Comparison of ENCODE assay signal across 7 cellular contexts in genomic region chr19:4229179-4229931, GRCh38. TPM values are rescaled to one million over a fixed set of nuclear protein-coding genes. Genes with fewer than 3 reads are reported as not detected.
DNase-seq lines count a peak whose midpoint lies in the region; ATAC-seq and TF ChIP-seq lines count a peak whose summit lies in the region.

EBI3 (plus strand) TSS chr19:4229523; CDS start chr19:4229551, 28 bp downstream.

- H2AFZ ChIP-seq in PC-9: no peak within 1 kb of the TSS
- no peak within 1 kb of the TSS for H2AFZ ChIP-seq in osteoblast (ENCODE audit: low read length)

- POLR2A ChIA-PET in PC-9 (lab: Charles Lee; ENCODE audit: unreplicated experiment): interaction anchor here (0.6 kb wide), 1 partner anchor 306 kb away, joined by 6 read pairs; the partner anchor contains the start of gene PLIN5

- no peaks in the 10 kb centered on the region for H3K4me1 ChIP-seq in PC-9 (replicated peaks; ENCODE audit: insufficient read depth)
- peaks cover 12% of the 10 kb centered on the region for H3K4me1 ChIP-seq in osteoblast (ENCODE audit: insufficient read depth, low read length)

- H3K36me3 ChIP-seq in PC-9 (ENCODE audit: low read depth) (no peaks in the 10 kb centered on the region), osteoblast (ENCODE audit: insufficient read depth, low read length) (no peaks in the 10 kb centered on the region)

- BruUV-seq in PC-9 (replicated peaks; lab: Mats Ljungman, UMichigan): no TSS peak

- peak; percentile 72 for TF ChIP-seq POLR2A in GM18505 (IDR thresholded peaks at IDR 0.05; ENCODE audit: borderline replicate concordance, extremely low read depth, insufficient read depth, insufficient read length)

- intact Hi-C loops in PC-9 (cut with micrococcal nuclease; ENCODE audit: unreplicated experiment): no loop called here

- H3K9me3 ChIP-seq in PC-9 (ENCODE audit: insufficient read depth, low read depth): no peaks in the 10 kb centered on the region
- H3K9me3 ChIP-seq in osteoblast (ENCODE audit: low read depth, low read length): no peaks in the 10 kb centered on the region

- no peaks in the 10 kb centered on the region for H4K20me1 ChIP-seq in PC-9 (ENCODE audit: insufficient read depth)
- no peaks in the 10 kb centered on the region for H4K20me1 ChIP-seq in osteoblast (ENCODE audit: insufficient read depth, low read length)

- H3K4me2 ChIP-seq in PC-9 (peak within 1 kb of the TSS; percentile 57), osteoblast (ENCODE audit: insufficient read depth, low read length) (peak within 1 kb of the TSS; percentile 57)

- H3K27me3 ChIP-seq in PC-9 (ENCODE audit: insufficient read depth, low read depth) (no peaks in the 10 kb centered on the region), osteoblast (ENCODE audit: insufficient read depth, low read length) (peaks cover 20% of the 10 kb centered on the region)

- H3K27ac ChIP-seq in PC-9 (no peak within 1 kb of the TSS), osteoblast (ENCODE audit: low read depth, low read length) (no peak within 1 kb of the TSS)

- no peaks in the 10 kb centered on the region for H3K9me2 ChIP-seq in PC-9 (ENCODE audit: insufficient read depth)

- DNase-seq in GOT3 (lab: John Stamatoyannopoulos, UW) (peak; percentile 45), PC-9 (peak in 1 of 2 experiments; percentile 43), cerebellar cortex (ENCODE audit: low spot score) (peak; percentile 37), osteoblast (ENCODE audit: insufficient read length, low spot score, missing footprints) (peak; percentile 78), epidermal melanocyte (ENCODE audit: insufficient read length, low spot score) (no peak), inferior parietal cortex (ENCODE audit: extremely low spot score) (no peak)

- H3F3A ChIP-seq in PC-9 (ENCODE audit: insufficient read depth, low read depth): no peaks in the 10 kb centered on the region

- CTCF ChIA-PET in PC-9 (lab: Charles Lee): no interaction called here

- H3K4me3 ChIP-seq in PC-9: no peak within 1 kb of the TSS
- no peak within 1 kb of the TSS for H3K4me3 ChIP-seq in osteoblast (ENCODE audit: insufficient read depth, low read length)

- TF ChIP-seq CTCF in PC-9 (conservative IDR thresholded peaks at IDR 0.05) (no peak), osteoblast (IDR thresholded peaks at IDR 0.05; ENCODE audit: extremely low read depth, low read depth, low read length) (no peak)

- H3K79me2 ChIP-seq in PC-9 (ENCODE audit: low read depth) (no peaks in the 10 kb centered on the region), osteoblast (ENCODE audit: insufficient read depth, low read length) (no peaks in the 10 kb centered on the region)

- ATAC-seq in GM18505 (IDR thresholded peaks at IDR 0.05; ENCODE audit: unreplicated experiment): peak; percentile 49

RNA-seq across cellular contexts. Expression of gene EBI3, which starts in this region (rescaled TPM):
- total RNA-seq in PC-9 (2021): not detected in 2 replicates
- not detected in 2 replicates for total RNA-seq in osteoblast

Comparison
In these comparisons a context has a peak if more than half of its experiments do, and no peak if none do; other contexts are left out.
1. Peak in DNase-seq and H3K4me2 ChIP-seq in osteoblast; RNA of the gene not detected or under 1 TPM.
2. DNase-seq: peak in GOT3 (single experiment) and cerebellar cortex (single experiment); none in epidermal melanocyte (single experiment) and inferior parietal cortex (single experiment).